11 cellular contexts compared by ENCODE assay signal in the genomic region with DNA sequence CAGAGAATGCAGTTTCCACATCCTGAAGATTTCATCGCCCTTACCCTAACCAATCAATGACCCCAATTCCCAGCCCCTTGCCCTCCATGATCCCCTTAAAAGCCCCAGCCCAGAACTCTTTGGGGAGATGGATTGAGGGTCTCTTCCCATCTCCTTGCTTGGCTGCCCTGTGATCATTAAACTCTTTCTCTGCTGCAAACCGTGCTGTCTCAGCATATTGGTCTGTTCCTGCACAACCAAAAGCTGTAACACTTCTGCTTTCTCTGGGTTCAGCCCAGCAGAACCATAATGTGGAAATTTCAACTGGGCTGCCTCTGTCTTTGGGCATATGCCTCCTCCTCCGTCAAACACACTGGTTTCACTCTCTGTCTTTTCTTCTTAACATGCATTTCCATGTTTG.
"Had no signal": no experiment of that assay in that cellular context is flagged by ENCODE, and none has a peak within 500 bp of the region (broad histone marks: within the 10 kb centered on the region; RNA-seq: fewer than 3 reads in every experiment).

No MANE protein-coding gene starts in this region.

- H2AFZ ChIP-seq: GM23248, GM23338 had no signal

- H3K4me1 ChIP-seq: HAP-1 had no signal

- H3K36me3 ChIP-seq: HAP-1 had no signal

- H3K4me3 ChIP-seq: GM23248, GM23338, HAP-1 had no signal

- DNase-seq: GM23248, GOT3, H7, H9, HCEC 1CT, HFFc6 had no signal

- H3K27ac ChIP-seq: GM23248 had no signal

- H3K4me2 ChIP-seq: GM23338 had no signal

- H3K9ac ChIP-seq: GM23248 had no signal

- FAIRE-seq: H1, H54 had no signal

- ATAC-seq: GM23338, HCT116 had no signal
